In the genomic region with DNA sequence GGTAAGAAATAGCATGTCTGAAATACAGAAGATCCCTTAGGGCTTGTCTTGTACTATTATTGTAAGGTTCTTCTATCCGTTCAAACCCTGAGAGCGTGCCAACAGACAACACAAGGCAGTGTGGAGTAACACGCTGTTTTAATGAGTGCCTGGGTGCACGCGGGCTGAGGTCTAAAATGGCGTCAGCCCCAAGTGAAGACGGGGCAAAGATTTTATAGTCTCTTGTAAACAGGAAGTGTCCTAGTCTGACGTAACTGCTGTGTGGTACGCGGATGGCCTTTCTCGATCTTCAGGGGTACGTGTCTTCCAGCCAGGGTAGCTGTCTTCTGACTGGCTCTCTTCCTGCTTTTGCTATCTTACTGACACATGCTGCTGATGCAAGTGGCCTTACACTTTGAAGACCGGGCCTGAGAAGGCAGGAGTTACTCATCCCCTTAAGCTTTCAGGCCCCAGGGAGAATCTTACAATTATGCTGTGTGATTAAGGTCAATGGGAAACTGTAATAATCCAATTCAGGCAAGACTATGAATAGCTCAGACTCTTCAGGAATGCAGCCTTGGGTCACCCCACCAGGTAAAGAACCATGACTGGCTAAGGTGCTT, we compare ENCODE assay signal across 14 cellular contexts.
"Had no signal": no experiment of that assay in that cellular context is flagged by ENCODE, and none has a peak within 500 bp of the region (broad histone marks: within the 10 kb centered on the region; RNA-seq: fewer than 3 reads in every experiment).

No MANE protein-coding gene starts in this region.

- H3K4me3 ChIP-seq: dorsolateral prefrontal cortex, hepatocyte, thyroid gland had no signal

- H3K9me3 ChIP-seq: thyroid gland had no signal

- H3K4me1 ChIP-seq: thyroid gland had no signal

- H3K36me3 ChIP-seq: thyroid gland had no signal

- H3K27me3 ChIP-seq: dorsolateral prefrontal cortex, hepatocyte, thyroid gland had no signal

- DNase-seq: activated CD4-positive, alpha-beta T cell treated with anti-CD3 and anti-CD28 coated beads for 1 hour; activated CD4-positive, alpha-beta T cell treated with anti-CD3 and anti-CD28 coated beads, Interleukin-2, amount 50 U/mL, for 4 hours; activated naive CD4-positive, alpha-beta T cell treated with Interleukin-2 at 50 U/mL for 16 hours; anterior cingulate cortex; dorsolateral prefrontal cortex; endodermal cell; erythroblast; left ventricle myocardium superior; mesenchymal stem cell; natural killer cell; posterior cingulate gyrus; stimulated activated CD4-positive, alpha-beta T cell treated with anti-CD3 and anti-CD28 coated beads, Interleukin-2, amount 100 ng/mL, for 48 hours; thyroid gland had no signal

- H3K4me2 ChIP-seq: hepatocyte had no signal

- H3K79me2 ChIP-seq: hepatocyte had no signal

- H3K27ac ChIP-seq: dorsolateral prefrontal cortex, hepatocyte, thyroid gland had no signal

- H2AFZ ChIP-seq: hepatocyte had no signal
